14 cellular contexts compared by ENCODE assay signal in the genomic region with DNA sequence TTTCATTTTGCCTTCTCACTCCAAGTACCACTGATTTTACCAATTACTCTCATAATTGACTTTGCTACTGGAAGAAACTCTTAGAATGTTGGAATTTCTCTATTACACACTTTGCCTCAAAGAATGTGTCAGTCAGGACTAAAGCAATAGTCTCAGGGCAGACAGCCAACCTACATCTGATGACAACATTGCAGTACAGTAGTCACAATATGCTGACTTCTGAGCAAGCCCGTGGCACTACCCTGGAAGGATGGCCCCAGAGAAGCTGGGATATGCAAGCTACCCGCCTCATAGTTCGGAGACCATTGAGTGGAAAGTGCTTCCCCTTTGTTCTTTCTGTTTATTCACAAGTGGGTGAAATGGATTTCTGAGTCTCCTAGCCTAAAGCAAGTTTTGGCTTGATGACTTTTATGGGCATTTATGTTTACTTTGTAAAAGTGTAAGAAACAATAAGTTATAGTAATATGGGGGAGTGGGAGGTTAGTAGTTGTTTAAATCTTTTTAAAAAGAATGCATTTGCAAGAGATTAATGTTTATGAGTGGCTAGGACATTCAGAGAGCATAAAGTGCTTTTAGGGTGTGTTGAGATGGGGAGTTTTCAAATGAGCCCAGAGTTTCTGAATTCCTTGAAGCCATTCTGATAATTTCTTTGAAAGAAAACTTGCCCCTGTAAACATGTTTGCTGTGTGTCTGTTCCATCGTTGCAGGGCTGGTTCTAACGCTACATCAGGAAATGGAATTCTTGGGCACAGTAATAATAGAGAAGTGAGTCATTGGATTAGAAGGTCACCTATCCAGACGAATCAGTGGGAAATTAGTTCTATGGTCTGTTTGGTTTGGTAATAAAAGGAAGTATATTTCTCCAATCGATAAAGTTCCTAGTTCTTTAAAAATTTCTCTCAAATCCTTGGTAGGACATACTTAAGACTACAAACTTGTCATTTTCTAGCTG.
DNase-seq lines count a peak whose midpoint lies in the region; ATAC-seq, FAIRE-seq and TF ChIP-seq lines count a peak whose summit lies in the region.
"Had no signal": no experiment of that assay in that cellular context is flagged by ENCODE, and none has a peak within 500 bp of the region (broad histone marks: within the 10 kb centered on the region; RNA-seq: fewer than 3 reads in every experiment).

No MANE protein-coding gene starts in this region.

- H3K4me1 ChIP-seq in body of pancreas = no peaks in the 10 kb centered on the region

- H3K27me3 ChIP-seq in body of pancreas = no peaks in the 10 kb centered on the region
- H3K27me3 ChIP-seq: esophagus muscularis mucosa had no signal

- TF ChIP-seq POLR2A in body of pancreas (IDR thresholded peaks at IDR 0.05) (no peak), GM12892 (IDR thresholded peaks at IDR 0.05; ENCODE audit: low read depth, low read length) (no peak)

- no peak overlapping the region for H3K27ac ChIP-seq in body of pancreas
- H3K27ac ChIP-seq: esophagus muscularis mucosa had no signal

- H3K36me3 ChIP-seq in body of pancreas (replicated peaks in 1 of 2; ENCODE audit: insufficient read depth in 1 of 2, low read depth in 2 of 2) = no peaks in the 10 kb centered on the region
- H3K36me3 ChIP-seq: esophagus muscularis mucosa had no signal

- no peak overlapping the region for H3K4me3 ChIP-seq in body of pancreas
- H3K4me3 ChIP-seq: esophagus muscularis mucosa had no signal

- peak; percentile 59 for ATAC-seq in body of pancreas

- no peaks in the 10 kb centered on the region for H3K9me3 ChIP-seq in body of pancreas
- H3K9me3 ChIP-seq: esophagus muscularis mucosa had no signal

- DNase-seq in AG08395 (ENCODE audit: low spot score) = peak; percentile 63
- peak; percentile 12 for DNase-seq in HTR-8/SVneo (ENCODE audit: insufficient read length, low spot score)
- DNase-seq in body of pancreas = peak in 2 of 4 donors; percentile 14 to 16
- DNase-seq in left kidney (ENCODE audit: low read depth, low spot score) = peak; percentile 49
- no peak for DNase-seq in amniotic stem cell (lab: John Stamatoyannopoulos, UW)
- no peak for DNase-seq in GM12892 (ENCODE audit: insufficient read length)
- no peak for DNase-seq in HUDEP-2 (lab: John Stamatoyannopoulos, UW; ENCODE audit: unreplicated experiment in 76 of 76)
- DNase-seq in activated CD8-positive, alpha-beta memory T cell treated with anti-CD3 and anti-CD28 coated beads, Interleukin-2, amount 50 U/mL, for 48 hours = no peak
- DNase-seq: activated CD4-positive, alpha-beta T cell treated with anti-CD3 and anti-CD28 coated beads for 1 hour; activated naive CD4-positive, alpha-beta T cell treated with anti-CD3 and anti-CD28 coated beads, Interleukin-2, amount 50 U/mL, for 16 hours; C1 segment of cervical spinal cord; mesendoderm had no signal

- FAIRE-seq in HTR-8/SVneo (lab: Jason Lieb, UNC) = no peak
- FAIRE-seq in GM12892 (lab: Jason Lieb, UNC) = no peak
- FAIRE-seq: GM12891 had no signal

- 56 to 59% methylated on average over 7 of the region's 7 CpGs for WGBS in body of pancreas, 2 donors

- intact Hi-C loops in body of pancreas (cut with DNase I) = no loop called here

- TF ChIP-seq CTCF in body of pancreas (IDR thresholded peaks at IDR 0.05) = no peak

Comparison
In these comparisons a context has a peak if more than half of its experiments do, and no peak if none do; other contexts are left out.
1. DNase-seq: peak in AG08395 (single experiment), HTR-8/SVneo (single experiment) and left kidney (single experiment); none in amniotic stem cell (single experiment), GM12892 (single experiment), HUDEP-2 (0 of 76) and activated CD8-positive, alpha-beta memory T cell treated with anti-CD3 and anti-CD28 coated beads, Interleukin-2, amount 50 U/mL, for 48 hours (single experiment).